Comparison of ENCODE assay signal across 22 cellular contexts in genomic region chr10:112429654-112430230, GRCh38. TPM values are rescaled to one million over a fixed set of nuclear protein-coding genes. Genes with fewer than 3 reads are reported as not detected.
DNase-seq lines count a peak whose midpoint lies in the region; ATAC-seq and TF ChIP-seq lines count a peak whose summit lies in the region.
"Had no signal": no experiment of that assay in that cellular context is flagged by ENCODE, and none has a peak within 500 bp of the region (broad histone marks: within the 10 kb centered on the region; RNA-seq: fewer than 3 reads in every experiment).

No MANE protein-coding gene starts in this region.

- TF ChIP-seq POLR2A in Peyer's patch (IDR thresholded peaks at IDR 0.05): peak in 1 of 2 donors; percentile 22

- no peaks in the 10 kb centered on the region for H3K9me3 Mint-ChIP-seq in activated CD4-positive, alpha-beta T cell treated with anti-CD3 and anti-CD28 coated beads, Interleukin-2, amount 10 ng/mL, durations not matched to agents 7 days and 5 days
- H3K9me3 Mint-ChIP-seq in natural killer cell treated with Interleukin-12 subunit alpha and Interleukin-12 subunit beta and Interleukin-15 and Interleukin-18, amount 100 ng/mL, for 72 hours: no peaks in the 10 kb centered on the region
- H3K9me3 Mint-ChIP-seq: activated naive CD8-positive, alpha-beta T cell treated with anti-CD3 and anti-CD28 coated beads, Interleukin-2, amount 10 ng/mL, durations not matched to agents 7 days and 5 days; activated T-cell treated with anti-CD3 and anti-CD28 coated beads, Interleukin-2, amount 50 U/mL, for 4 hours; brain had no signal

- H3K36me3 Mint-ChIP-seq in activated CD4-positive, alpha-beta T cell treated with anti-CD3 and anti-CD28 coated beads, Interleukin-2, amount 10 ng/mL, durations not matched to agents 7 days and 5 days (ENCODE audit: low read depth): peaks cover 44% of the 10 kb centered on the region
- peaks cover 38% of the 10 kb centered on the region for H3K36me3 Mint-ChIP-seq in natural killer cell treated with Interleukin-12 subunit alpha and Interleukin-12 subunit beta and Interleukin-15 and Interleukin-18, amount 100 ng/mL, for 72 hours

- H3K27ac ChIP-seq in Peyer's patch: peak overlapping the region in 3 of 4 donors; percentile 58 to 80 (median 66)
- H3K27ac ChIP-seq: vagina had no signal

- POLR2A ChIA-PET in activated CD4-positive, alpha-beta T cell treated with anti-CD3 and anti-CD28 coated beads, Interleukin-2, amount 10 ng/mL, durations not matched to agents 7 days and 5 days (lab: Charles Lee): no interaction called here

- H3K36me3 ChIP-seq in Peyer's patch: peaks cover 0 to 92% (median 0%) of the 10 kb centered on the region in 3 donors

- H3K27me3 Mint-ChIP-seq in activated CD4-positive, alpha-beta T cell treated with anti-CD3 and anti-CD28 coated beads, Interleukin-2, amount 10 ng/mL, durations not matched to agents 7 days and 5 days: no peaks in the 10 kb centered on the region
- H3K27me3 Mint-ChIP-seq in natural killer cell treated with Interleukin-12 subunit alpha and Interleukin-12 subunit beta and Interleukin-15 and Interleukin-18, amount 100 ng/mL, for 72 hours: no peaks in the 10 kb centered on the region
- H3K27me3 Mint-ChIP-seq: activated naive CD8-positive, alpha-beta T cell treated with anti-CD3 and anti-CD28 coated beads, Interleukin-2, amount 10 ng/mL, durations not matched to agents 7 days and 5 days; brain had no signal

- no peak overlapping the region for H3K4me3 ChIP-seq in Peyer's patch
- H3K4me3 ChIP-seq: vagina had no signal

- no peaks in the 10 kb centered on the region for H3K4me1 Mint-ChIP-seq in activated CD4-positive, alpha-beta T cell treated with anti-CD3 and anti-CD28 coated beads, Interleukin-2, amount 10 ng/mL, durations not matched to agents 7 days and 5 days
- H3K4me1 Mint-ChIP-seq in natural killer cell treated with Interleukin-12 subunit alpha and Interleukin-12 subunit beta and Interleukin-15 and Interleukin-18, amount 100 ng/mL, for 72 hours (ENCODE audit: low read depth in 2 of 2): peaks cover 5 to 7% of the 10 kb centered on the region in 2 donors
- H3K4me1 Mint-ChIP-seq: activated naive CD8-positive, alpha-beta T cell treated with anti-CD3 and anti-CD28 coated beads, Interleukin-2, amount 10 ng/mL, durations not matched to agents 7 days and 5 days; brain had no signal

- TF ChIP-seq CTCF in Peyer's patch (IDR thresholded peaks at IDR 0.05): peak in 1 of 6 experiments; percentile 3
- TF ChIP-seq CTCF in GM10266 (IDR thresholded peaks at IDR 0.05; ENCODE audit: control insufficient read depth, insufficient read depth, low read depth, missing control alignments): no peak

- H3K27ac Mint-ChIP-seq in activated CD4-positive, alpha-beta T cell treated with anti-CD3 and anti-CD28 coated beads, Interleukin-2, amount 10 ng/mL, durations not matched to agents 7 days and 5 days: peak overlapping the region; percentile 1
- H3K27ac Mint-ChIP-seq in natural killer cell treated with Interleukin-12 subunit alpha and Interleukin-12 subunit beta and Interleukin-15 and Interleukin-18, amount 100 ng/mL, for 72 hours: peak overlapping the region; percentile 22 to 58

- H3K4me3 Mint-ChIP-seq in activated CD4-positive, alpha-beta T cell treated with anti-CD3 and anti-CD28 coated beads, Interleukin-2, amount 10 ng/mL, durations not matched to agents 7 days and 5 days: no peak overlapping the region
- no peak overlapping the region for H3K4me3 Mint-ChIP-seq in natural killer cell treated with Interleukin-12 subunit alpha and Interleukin-12 subunit beta and Interleukin-15 and Interleukin-18, amount 100 ng/mL, for 72 hours
- H3K4me3 Mint-ChIP-seq: activated naive CD8-positive, alpha-beta T cell treated with anti-CD3 and anti-CD28 coated beads, Interleukin-2, amount 10 ng/mL, durations not matched to agents 7 days and 5 days; activated T-cell treated with anti-CD3 and anti-CD28 coated beads, Interleukin-2, amount 50 U/mL, for 4 hours; brain had no signal

- no peaks in the 10 kb centered on the region for H3K4me1 ChIP-seq in Peyer's patch
- H3K4me1 ChIP-seq: Caco-2, vagina had no signal

- CTCF ChIA-PET in activated CD4-positive, alpha-beta T cell treated with anti-CD3 and anti-CD28 coated beads, Interleukin-2, amount 10 ng/mL, durations not matched to agents 7 days and 5 days (lab: Charles Lee): no interaction called here

- peak; percentile 35 for ATAC-seq in esophagus mucosa
- ATAC-seq in natural killer cell treated with Interleukin-12 subunit alpha and Interleukin-12 subunit beta and Interleukin-15 and Interleukin-18, amount 100 ng/mL, for 72 hours: no peak
- ATAC-seq in HG03196 (IDR thresholded peaks at IDR 0.05; ENCODE audit: unreplicated experiment): no peak
- ATAC-seq: activated T-cell treated with anti-CD3 and anti-CD28 coated beads, Interleukin-2, amount 50 U/mL, for 4 hours; left ventricle myocardium superior had no signal

- no peaks in the 10 kb centered on the region for H3K27me3 ChIP-seq in Peyer's patch
- H3K27me3 ChIP-seq: vagina had no signal

- no peaks in the 10 kb centered on the region for H3K9me3 ChIP-seq in Peyer's patch
- H3K9me3 ChIP-seq: Caco-2, vagina had no signal

- DNase-seq in activated CD4-positive, alpha-beta T cell treated with anti-CD3 and anti-CD28 coated beads, Interleukin-2, amount 10 ng/mL, durations not matched to agents 7 days and 5 days: no peak
- DNase-seq in activated CD4-positive, alpha-beta T cell treated with anti-CD3 and anti-CD28 coated beads for 4 hours: no peak
- DNase-seq in Peyer's patch (peak in 2 of 3 donors; percentile 76 to 78), Kasumi-1 (lab: John Stamatoyannopoulos, UW) (no peak), GM10266 (ENCODE audit: extremely low spot score) (no peak)
- DNase-seq in natural killer cell treated with Interleukin-12 subunit alpha and Interleukin-12 subunit beta and Interleukin-15 and Interleukin-18, amount 100 ng/mL, for 72 hours (ENCODE audit: low spot score): no peak
- DNase-seq: 8988T; activated naive CD8-positive, alpha-beta T cell treated with anti-CD3 and anti-CD28 coated beads, Interleukin-2, amount 10 ng/mL, durations not matched to agents 7 days and 5 days; activated T-cell treated with anti-CD3 and anti-CD28 coated beads, Interleukin-2, amount 50 U/mL, for 4 hours; AML-193; Caco-2; cortex of kidney; head of caudate nucleus; left ventricle myocardium superior; NCI-H146; NCI-H2171 treated with DMSO at 0.1 percent for 48 hours; NCI-H69; Right ventricle myocardium superior had no signal

RNA-seq across cellular contexts. Expression of gene ZDHHC6, which starts 17.0 kb away (rescaled TPM):
- total RNA-seq in activated CD4-positive, alpha-beta T cell treated with anti-CD3 and anti-CD28 coated beads, Interleukin-2, amount 10 ng/mL, durations not matched to agents 7 days and 5 days: 10 to 100 TPM; 47.8 to 64.3 TPM
- total RNA-seq in Peyer's patch: 10 to 100 TPM; 28.4 to 53.8 (median 38.7) TPM
- total RNA-seq in esophagus mucosa: 19.9 TPM
- total RNA-seq in natural killer cell treated with Interleukin-12 subunit alpha and Interleukin-12 subunit beta and Interleukin-15 and Interleukin-18, amount 100 ng/mL, for 72 hours: 10 to 100 TPM; 46.6 to 52.8 TPM

RNA-seq across cellular contexts. Expression of gene VTI1A, which starts 17.3 kb away (rescaled TPM):
- total RNA-seq in activated CD4-positive, alpha-beta T cell treated with anti-CD3 and anti-CD28 coated beads, Interleukin-2, amount 10 ng/mL, durations not matched to agents 7 days and 5 days: 10 to 100 TPM; 39.6 to 41.5 TPM
- total RNA-seq in Peyer's patch (100 to 1,000 TPM in 3 of 4 donors, 10 to 100 TPM in 1; 97.2 to 710 (median 170) TPM), esophagus mucosa (28.0 TPM)
- total RNA-seq in natural killer cell treated with Interleukin-12 subunit alpha and Interleukin-12 subunit beta and Interleukin-15 and Interleukin-18, amount 100 ng/mL, for 72 hours: 10 to 100 TPM; 51.9 to 90.5 TPM

RNA-seq across cellular contexts. Expression of gene ACSL5, which starts 55.8 kb away (rescaled TPM):
- 10 to 100 TPM; 57.8 to 63.7 TPM for total RNA-seq in activated CD4-positive, alpha-beta T cell treated with anti-CD3 and anti-CD28 coated beads, Interleukin-2, amount 10 ng/mL, durations not matched to agents 7 days and 5 days
- total RNA-seq in Peyer's patch (1,000 to 10,000 TPM in 1 of 4 donors, 100 to 1,000 TPM in 3; 133 to 1,137 (median 595) TPM), esophagus mucosa (3.3 TPM)
- 100 to 1,000 TPM in 1 of 2 donors, 10 to 100 TPM in 1; 85.4 to 111 TPM for total RNA-seq in natural killer cell treated with Interleukin-12 subunit alpha and Interleukin-12 subunit beta and Interleukin-15 and Interleukin-18, amount 100 ng/mL, for 72 hours

Comparison
In these comparisons a context has a peak if more than half of its experiments do, and no peak if none do; other contexts are left out.
1. DNase-seq: peak in Peyer's patch (2 of 3); none in activated CD4-positive, alpha-beta T cell treated with anti-CD3 and anti-CD28 coated beads, Interleukin-2, amount 10 ng/mL, durations not matched to agents 7 days and 5 days (single experiment), activated CD4-positive, alpha-beta T cell treated with anti-CD3 and anti-CD28 coated beads for 4 hours (0 of 2), natural killer cell treated with Interleukin-12 subunit alpha and Interleukin-12 subunit beta and Interleukin-15 and Interleukin-18, amount 100 ng/mL, for 72 hours (single experiment), Kasumi-1 (0 of 2) and GM10266 (single experiment).
2. RNA of gene ACSL5, which starts 55.8 kb away (total RNA-seq): 133 to 1,137 TPM in Peyer's patch, 85.4 to 111 TPM in natural killer cell treated with Interleukin-12 subunit alpha and Interleukin-12 subunit beta and Interleukin-15 and Interleukin-18, amount 100 ng/mL, for 72 hours and 57.8 to 63.7 TPM in activated CD4-positive, alpha-beta T cell treated with anti-CD3 and anti-CD28 coated beads, Interleukin-2, amount 10 ng/mL, durations not matched to agents 7 days and 5 days; 3.3 TPM in esophagus mucosa (single experiment); every median in the first group is over 10 times any median in the second.